ENCODE assay signal across 27 cellular contexts in the genomic region with DNA sequence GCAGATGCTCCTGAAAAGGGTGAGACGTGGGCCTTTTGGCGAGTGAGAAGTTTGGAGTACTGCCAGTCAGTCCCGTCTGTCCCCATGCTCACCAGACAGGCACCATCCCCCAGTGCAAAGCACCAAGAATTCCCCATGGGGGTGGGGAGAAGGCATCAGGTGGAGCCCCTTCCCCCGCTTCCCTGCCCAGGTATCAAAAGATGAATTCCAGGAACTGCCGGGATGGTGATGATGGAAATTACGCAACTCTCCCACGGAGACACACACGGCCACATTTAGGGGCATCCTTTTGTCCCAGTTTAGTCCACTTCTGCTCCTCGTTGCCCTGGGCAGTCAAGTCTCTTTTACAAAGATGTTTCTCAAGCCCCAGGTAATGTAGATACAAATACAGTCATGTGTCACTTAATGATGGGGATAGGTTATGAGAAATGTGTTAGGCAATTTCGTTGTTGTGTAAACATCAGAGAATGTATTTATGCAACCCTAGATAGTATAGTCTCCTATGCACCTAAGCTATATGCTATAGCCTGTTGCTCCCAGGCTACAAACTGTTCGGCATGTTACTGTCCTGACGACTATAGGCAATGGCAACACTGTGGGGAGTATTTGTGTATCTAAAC.
"Had no signal": no experiment of that assay in that cellular context is flagged by ENCODE, and none has a peak within 500 bp of the region (broad histone marks: within the 10 kb centered on the region; RNA-seq: fewer than 3 reads in every experiment).

No MANE protein-coding gene starts in this region.

- ATAC-seq: activated CD4-positive, alpha-beta T cell treated with anti-CD3 and anti-CD28 coated beads for 36 hours; activated CD4-positive, CD25-positive, alpha-beta regulatory T cell treated with anti-CD3 and anti-CD28 coated beads, Interleukin-2, amount 50 U/mL, for 24 hours; activated naive CD8-positive, alpha-beta T cell treated with anti-CD3 and anti-CD28 coated beads, Interleukin-2, amount 50 U/mL, for 24 hours; Panc1; WTC11 had no signal

- H3K4me2 ChIP-seq: SK-N-SH had no signal

- H3K36me3 ChIP-seq: MG63, SJSA1 had no signal

- DNase-seq: activated CD4-positive, alpha-beta memory T cell treated with anti-CD3 and anti-CD28 coated beads for 36 hours; activated CD4-positive, alpha-beta T cell treated with anti-CD3 and anti-CD28 coated beads for 36 hours; activated CD4-positive, alpha-beta T cell treated with anti-CD3 and anti-CD28 coated beads, Interleukin-2, amount 10 ng/mL, durations not matched to agents 7 days and 5 days; activated CD8-positive, alpha-beta memory T cell treated with anti-CD3 and anti-CD28 coated beads, Interleukin-2, amount 50 U/mL, for 4 hours; activated effector memory CD4-positive, alpha-beta T cell treated with Interleukin-2 at 50 U/mL for 16 hours; activated naive CD4-positive, alpha-beta T cell treated with anti-CD3 and anti-CD28 coated beads, Interleukin-2, amount 10 ng/mL, durations not matched to agents 7 days and 5 days; activated naive CD8-positive, alpha-beta T cell treated with anti-CD3 and anti-CD28 coated beads, Interleukin-2, amount 50 U/mL, for 24 hours; activated T-cell treated with anti-CD3 and anti-CD28 coated beads for 4 hours; activated T-cell treated with anti-CD3 and anti-CD28 coated beads, Interleukin-2, amount 50 U/mL, for 48 hours; anterior cingulate cortex; MG63; NCI-H1048; NCI-H1105 treated with DMSO at 0.1 percent for 48 hours; NCI-H1436; NCI-H1694; NCI-H1930; NCI-H2081 treated with DMSO at 0.1 percent for 48 hours; NCI-H226; NCI-H446 treated with DMSO at 0.1 percent for 48 hours; NCI-H524; NCI-H69; SHP77 treated with DMSO at 0.1 percent for 48 hours; SK-N-SH had no signal

- H3K4me1 ChIP-seq: SJSA1 had no signal

- H3K9me3 ChIP-seq: MG63, SJSA1, SK-N-SH had no signal

- H3K27ac ChIP-seq: SJSA1 had no signal

- H3K4me3 ChIP-seq: MG63, SJSA1 had no signal

- H3K9ac ChIP-seq: SK-N-SH had no signal

- H3K27me3 ChIP-seq: MG63 had no signal
